In the genomic region with DNA sequence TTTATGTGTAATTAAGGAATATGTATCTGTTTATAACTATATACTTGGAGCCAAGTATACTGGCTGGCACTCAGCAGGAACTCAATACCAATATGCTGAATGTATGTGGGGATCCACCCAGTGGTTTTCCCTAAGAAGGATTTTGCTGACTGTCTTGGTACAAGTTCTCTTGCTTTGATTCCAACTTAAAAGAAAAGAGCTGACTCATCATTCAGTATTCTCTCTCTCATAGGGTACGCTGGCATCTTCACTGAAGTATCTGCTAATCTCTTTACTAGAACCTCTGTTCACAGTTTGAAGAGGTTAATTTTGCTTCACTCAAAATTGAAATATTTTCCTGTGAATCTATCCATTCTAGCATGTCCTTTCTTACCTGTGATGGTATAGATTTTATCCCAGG, we compare ENCODE assay signal across 8 cellular contexts.
"Had no signal": no experiment of that assay in that cellular context is flagged by ENCODE, and none has a peak within 500 bp of the region (broad histone marks: within the 10 kb centered on the region; RNA-seq: fewer than 3 reads in every experiment).

No MANE protein-coding gene starts in this region.

- H3K4me3 ChIP-seq: GM23338, HAP-1 had no signal

- H3K27ac ChIP-seq: KMS-11 had no signal

- H2AFZ ChIP-seq: GM23338 had no signal

- H3K4me1 ChIP-seq: HAP-1 had no signal

- FAIRE-seq: HTR-8/SVneo had no signal

- H3K4me3 Mint-ChIP-seq: GM23338, HFFc6 had no signal

- H3K9me3 ChIP-seq: HAP-1 had no signal

- ATAC-seq: GM23338, HCT116 had no signal

- H3K36me3 ChIP-seq: HAP-1 had no signal

- H3K9ac ChIP-seq: KMS-11 had no signal

- H3K4me2 ChIP-seq: GM23338, KMS-11 had no signal

- DNase-seq: H7, HFFc6, KBM-7 had no signal

- H3K27ac Mint-ChIP-seq: GM23338, HFFc6 had no signal
